ENCODE assay signal across 20 cellular contexts in genomic region chr4:88078592-88078991, GRCh38.
"Had no signal": no experiment of that assay in that cellular context is flagged by ENCODE, and none has a peak within 500 bp of the region (broad histone marks: within the 10 kb centered on the region; RNA-seq: fewer than 3 reads in every experiment).

No MANE protein-coding gene starts in this region.

- H2AFZ ChIP-seq: neural progenitor cell had no signal

- H3K9me3 ChIP-seq: body of pancreas, esophagus muscularis mucosa, spleen, suprapubic skin, tibial artery had no signal

- H3K27me3 ChIP-seq: body of pancreas, esophagus muscularis mucosa, neural progenitor cell, spleen, suprapubic skin, tibial artery had no signal

- DNase-seq: activated B cell treated with CpG ODN at 0.5 μM for 24 hours; activated naive CD4-positive, alpha-beta T cell; activated T-cell treated with anti-CD3 and anti-CD28 coated beads for 4 hours; activated T-cell treated with anti-CD3 and anti-CD28 coated beads, Interleukin-2, amount 50 U/mL, for 72 hours; anterior cingulate cortex; body of pancreas; cortex of kidney; left cardiac atrium; midbrain; naive thymus-derived CD8-positive, alpha-beta T cell; occipital lobe; right cardiac atrium; spleen; stimulated activated naive CD4-positive, alpha-beta T cell; T-cell; tibial artery had no signal

- H3K9ac ChIP-seq: neural progenitor cell had no signal

- H3K4me2 ChIP-seq: neural progenitor cell had no signal

- H3K27ac ChIP-seq: body of pancreas, esophagus muscularis mucosa, neural progenitor cell, spleen, suprapubic skin had no signal

- ATAC-seq: activated naive CD4-positive, alpha-beta T cell treated with anti-CD3 and anti-CD28 coated beads, Interleukin-2, amount 50 U/mL, for 72 hours; activated T-cell treated with anti-CD3 and anti-CD28 coated beads, Interleukin-2, amount 50 U/mL, for 72 hours; body of pancreas; naive thymus-derived CD8-positive, alpha-beta T cell; right cardiac atrium; T-cell had no signal

- H3K4me1 ChIP-seq: body of pancreas, esophagus muscularis mucosa, neural progenitor cell, spleen, tibial artery had no signal

- H3K4me3 ChIP-seq: body of pancreas, esophagus muscularis mucosa, neural progenitor cell, spleen, suprapubic skin, tibial artery had no signal
